12 cellular contexts compared by ENCODE assay signal in genomic region chr13:50691682-50692263, GRCh38.
DNase-seq lines count a peak whose midpoint lies in the region; ATAC-seq and TF ChIP-seq lines count a peak whose summit lies in the region.
"Had no signal": no experiment of that assay in that cellular context is flagged by ENCODE, and none has a peak within 500 bp of the region (broad histone marks: within the 10 kb centered on the region; RNA-seq: fewer than 3 reads in every experiment).

No MANE protein-coding gene starts in this region.

- peaks cover 37% of the 10 kb centered on the region for H3K4me1 ChIP-seq in smooth muscle cell (ENCODE audit: low read depth)
- H3K4me1 ChIP-seq: A549 had no signal

- no peak overlapping the region for H3K9ac ChIP-seq in smooth muscle cell (ENCODE audit: low read depth)

- H3K9me3 ChIP-seq in smooth muscle cell (replicated peaks; ENCODE audit: low read depth) = no peaks in the 10 kb centered on the region
- H3K9me3 ChIP-seq: A549 had no signal

- ATAC-seq in GM21515 (IDR thresholded peaks at IDR 0.05; ENCODE audit: unreplicated experiment) (no peak), GM18511 (IDR thresholded peaks at IDR 0.05; ENCODE audit: unreplicated experiment) (no peak), GM21717 (IDR thresholded peaks at IDR 0.05; ENCODE audit: unreplicated experiment) (no peak)
- ATAC-seq: A549 had no signal

- H4K20me1 ChIP-seq in smooth muscle cell (ENCODE audit: low read depth) = no peaks in the 10 kb centered on the region

- no peaks in the 10 kb centered on the region for H3K79me2 ChIP-seq in smooth muscle cell (ENCODE audit: low read depth)

- peaks cover 9% of the 10 kb centered on the region for H3K27me3 ChIP-seq in smooth muscle cell (ENCODE audit: low read depth)

- no peak for TF ChIP-seq CTCF in fibroblast of the aortic adventitia (IDR thresholded peaks at IDR 0.05; ENCODE audit: insufficient read depth, low read length)
- TF ChIP-seq CTCF in smooth muscle cell (IDR thresholded peaks at IDR 0.05; ENCODE audit: borderline replicate concordance, insufficient read depth, poor library complexity, severe bottlenecking) = no peak

- peaks cover 42% of the 10 kb centered on the region for H3F3A ChIP-seq in smooth muscle cell (ENCODE audit: low read depth)

- 26% methylated on average over 7 of the region's 7 CpGs for WGBS in smooth muscle cell (ENCODE audit: low lambda C conversion rate)

- peak overlapping the region; percentile 77 for H3K4me2 ChIP-seq in smooth muscle cell
- H3K4me2 ChIP-seq: A549 had no signal

- H3K27ac ChIP-seq in smooth muscle cell (ENCODE audit: low read depth) = peak overlapping the region; percentile 73
- H3K27ac ChIP-seq: A549 had no signal

- no peaks in the 10 kb centered on the region for H3K36me3 ChIP-seq in smooth muscle cell (ENCODE audit: low read depth)

- H2AFZ ChIP-seq in smooth muscle cell (ENCODE audit: low read depth) = no peak overlapping the region

- peak; percentile 17 for DNase-seq in SHP77 treated with DMSO at 0.1 percent for 48 hours (lab: John Stamatoyannopoulos, UW)
- no peak for DNase-seq in SHP77 (lab: John Stamatoyannopoulos, UW)
- DNase-seq in RKO (ENCODE audit: low spot score) = peak; percentile 61
- peak; percentile 20 for DNase-seq in fibroblast of the aortic adventitia (ENCODE audit: low read depth)
- DNase-seq in smooth muscle cell (lab: John Stamatoyannopoulos, UW; ENCODE audit: unreplicated experiment) = no peak
- DNase-seq: hippocampal formation, NCI-H1417 treated with DMSO at 0.1 percent for 48 hours, NCI-H526 had no signal

- H3K4me3 ChIP-seq in fibroblast of the aortic adventitia (ENCODE audit: low read depth, low read length) (no peak overlapping the region), smooth muscle cell (no peak overlapping the region)
- H3K4me3 ChIP-seq: A549 had no signal

Comparison
In these comparisons a context has a peak if more than half of its experiments do, and no peak if none do; other contexts are left out.
1. DNase-seq: peak in SHP77 treated with DMSO at 0.1 percent for 48 hours (single experiment), RKO (single experiment) and fibroblast of the aortic adventitia (single experiment); none in SHP77 (0 of 2) and smooth muscle cell (single experiment).